Comparison of ENCODE assay signal across 12 cellular contexts in genomic region chr17:82104797-82105416, GRCh38. TPM values are rescaled to one million over a fixed set of nuclear protein-coding genes. Genes with fewer than 3 reads are reported as not detected.
DNase-seq lines count a peak whose midpoint lies in the region; ATAC-seq, FAIRE-seq and TF ChIP-seq lines count a peak whose summit lies in the region.
"Had no signal": no experiment of that assay in that cellular context is flagged by ENCODE, and none has a peak within 500 bp of the region (broad histone marks: within the 10 kb centered on the region; RNA-seq: fewer than 3 reads in every experiment).

No MANE protein-coding gene starts in this region.

- intact Hi-C loops in Calu3 (cut with micrococcal nuclease; ENCODE audit: unreplicated experiment), result loop anchor here (5.0 kb wide), 1 partner anchor 47 kb away; no protein-coding TSS in a partner anchor
- intact Hi-C loops in K562 (cut with micrococcal nuclease), result loop anchor here (5.0 kb wide), 1 partner anchor 37 kb away; no protein-coding TSS in a partner anchor
- intact Hi-C loops in ascending aorta (cut with DNase I), result no loop called here

- H3K9me3 ChIP-seq in KOPT-K1 (ENCODE audit: insufficient read depth, low read length, poor library complexity, severe bottlenecking), result no peaks in the 10 kb centered on the region
- H3K9me3 ChIP-seq in K562 (replicated peaks; ENCODE audit: control insufficient read depth, insufficient read depth, low read depth, low read length), result no peaks in the 10 kb centered on the region
- H3K9me3 ChIP-seq in neutrophil, result no peaks in the 10 kb centered on the region
- H3K9me3 ChIP-seq in ascending aorta, result no peaks in the 10 kb centered on the region

- no peaks in the 10 kb centered on the region for H3K9me3 Mint-ChIP-seq in Calu3 (ENCODE audit: low read depth, unreplicated experiment)
- H3K9me3 Mint-ChIP-seq: HFFc6 had no signal

- no peaks in the 10 kb centered on the region for H4K20me1 ChIP-seq in K562 (replicated peaks; ENCODE audit: control insufficient read depth, insufficient read depth, low read length)

- H3K27ac ChIP-seq in KOPT-K1 (ENCODE audit: low read depth, low read length, poor library complexity, severe bottlenecking) (peak overlapping the region; percentile 89), K562 (ENCODE audit: extremely low read depth, low read depth, low read length) (0 out of 3 replicates have a peak overlapping the region, but pooled peaks have one; percentile 7), neutrophil (peak overlapping the region; percentile 89), ascending aorta (peak overlapping the region in 1 of 2 donors; percentile 7)

- H3K4me3 ChIP-seq in K562 (no peak overlapping the region), neutrophil (ENCODE audit: low read depth in 1 of 2, low read length in 1 of 2) (no peak overlapping the region), ascending aorta (no peak overlapping the region)

- TF ChIP-seq EP300 in K562 (IDR thresholded peaks at IDR 0.05; ENCODE audit: low read length), result no peak

- TF ChIP-seq CTCF in Calu3 (IDR thresholded peaks at IDR 0.05; ENCODE audit: unreplicated experiment), result no peak
- TF ChIP-seq CTCF in K562 (IDR thresholded peaks at IDR 0.05 in 2 of 3, conservative IDR thresholded peaks at IDR 0.05 in 1 of 3; ENCODE audit: insufficient read depth in 2 of 3, low read depth in 1 of 3, low read length in 3 of 3), result no peak
- TF ChIP-seq CTCF in neutrophil (IDR thresholded peaks at IDR 0.05), result no peak
- TF ChIP-seq CTCF in ascending aorta (IDR thresholded peaks at IDR 0.05), result no peak

- no peaks in the 10 kb centered on the region for H3K27me3 Mint-ChIP-seq in Calu3 (ENCODE audit: unreplicated experiment)

- peaks cover 31% of the 10 kb centered on the region for H3K4me1 Mint-ChIP-seq in Calu3 (ENCODE audit: low read depth, unreplicated experiment)

- no peak for DNase-seq in Calu3
- DNase-seq in K562 (ENCODE audit: extremely low read depth in 1 of 4, low spot score in 3 of 4), result no peak
- no peak for DNase-seq in ascending aorta (ENCODE audit: low spot score in 2 of 2)
- DNase-seq in middle frontal gyrus (ENCODE audit: extremely low spot score, low spot score), result no peak
- DNase-seq in ureter (ENCODE audit: low spot score), result no peak
- DNase-seq: activated gamma-delta T cell treated with Interleukin-2 at 50 U/mL for 16 hours, HFFc6, NCI-H2107 had no signal

- no peak for TF ChIP-seq RAD21 in K562 (CRISPR knock-in tag; conservative IDR thresholded peaks at IDR 0.05 in 1 of 2, IDR thresholded peaks at IDR 0.05 in 1 of 2)

- TF ChIP-seq POLR2A in K562 (conservative IDR thresholded peaks at IDR 0.05), result no peak

- in situ Hi-C loops in K562 (cut with MboI), result no loop called here

- ATAC-seq in K562 (no peak), GM21381 (IDR thresholded peaks at IDR 0.05; ENCODE audit: unreplicated experiment) (no peak)

- peak overlapping the region; percentile 81 for H3K27ac Mint-ChIP-seq in Calu3 (ENCODE audit: unreplicated experiment)
- H3K27ac Mint-ChIP-seq: HFFc6 had no signal

- CTCF ChIA-PET in Calu3 (lab: Charles Lee), result no interaction called here
- CTCF ChIA-PET in K562 (lab: Yijun Ruan, JAX; ENCODE audit: low intra/inter-chr PET ratio), result no interaction called here

- H3K9me1 ChIP-seq in K562 (ENCODE audit: control insufficient read depth, insufficient read depth, low read length), result no peaks in the 10 kb centered on the region

- H3K4me3 Mint-ChIP-seq in Calu3 (ENCODE audit: low read depth, unreplicated experiment), result no peak overlapping the region
- H3K4me3 Mint-ChIP-seq: HFFc6 had no signal

- H3K4me2 ChIP-seq in K562 (ENCODE audit: insufficient read depth, low read length), result no peak overlapping the region

- POLR2A ChIA-PET in K562 (lab: Yijun Ruan, JAX), result interaction anchor here (1.2 kb wide), 1 partner anchor 8 kb away, joined by 5 read pairs; no protein-coding TSS in a partner anchor

- peak overlapping the region in 1 of 2 experiments; percentile 80; a peak in 2 of 4 replicates for H3K9ac ChIP-seq in K562 (ENCODE audit: insufficient read depth in 1 of 2, low read depth in 2 of 2, low read length in 2 of 2)

- peaks cover 72% of the 10 kb centered on the region for H3K36me3 Mint-ChIP-seq in Calu3 (ENCODE audit: insufficient read depth, unreplicated experiment)

- no peak overlapping the region for H2AFZ ChIP-seq in K562 (ENCODE audit: low read depth, low read length)

- FAIRE-seq in K562 (lab: Jason Lieb, UNC), result no peak
- FAIRE-seq: endometrium had no signal

- H3K4me1 ChIP-seq in K562 (replicated peaks in 1 of 2; ENCODE audit: control insufficient read depth in 2 of 2, insufficient read depth in 2 of 2, low read length in 2 of 2), result peaks cover 25 to 85% of the 10 kb centered on the region in 2 experiments
- peaks cover 26 to 44% of the 10 kb centered on the region in 2 experiments for H3K4me1 ChIP-seq in neutrophil (ENCODE audit: control insufficient read depth in 1 of 2, insufficient read depth in 1 of 2, low read depth in 1 of 2, low read length in 1 of 2)
- H3K4me1 ChIP-seq in ascending aorta, result peaks cover 13 to 16% of the 10 kb centered on the region in 2 donors

- 83% methylated on average over 9 of the region's 11 CpGs for WGBS in K562 (ENCODE audit: insufficient coverage, low coverage, missing lambda C conversion rate)

- H3K79me2 ChIP-seq in K562 (ENCODE audit: control insufficient read depth, insufficient read depth, low read length), result peaks cover 5% of the 10 kb centered on the region; the same call in 1 of the 3 replicates

- BruUV-seq in Calu3 (replicated peaks; lab: Mats Ljungman, UMichigan), result no TSS peak
- BruUV-seq in K562 (replicated peaks; lab: Mats Ljungman, UMichigan), result no TSS peak

- H3K36me3 ChIP-seq in KOPT-K1 (ENCODE audit: insufficient read depth, low read length) (no peaks in the 10 kb centered on the region), K562 (ENCODE audit: control insufficient read depth, insufficient read depth, low read length) (peaks cover 9% of the 10 kb centered on the region; the same call in 2 of the 3 replicates), neutrophil (no peaks in the 10 kb centered on the region), ascending aorta (no peaks in the 10 kb centered on the region)

- H3K27me3 ChIP-seq in K562 (ENCODE audit: control insufficient read depth in 2 of 2, insufficient read depth in 2 of 2, low read length in 2 of 2) (no peaks in the 10 kb centered on the region), neutrophil (no peaks in the 10 kb centered on the region), ascending aorta (no peaks in the 10 kb centered on the region)

RNA-seq across cellular contexts. Expression of gene FASN, which starts 6.9 kb away (rescaled TPM):
- total RNA-seq in Calu3 (2022) (346 and 372 TPM in 2 replicates), K562 (2014; rRNA removed) (214 and 239 TPM in 2 replicates), K562 (2014; rRNA removed; fragmentation: Illumina TruSeq; extraction: Trizol) (11.2 and 13.9 TPM in 2 replicates), K562 (2015; rRNA removed; fragmentation: Illumina TruSeq; extraction: Trizol) (50.9 and 61.1 TPM in 2 replicates), K562 (2021) (605 and 663 TPM in 2 replicates), ascending aorta (90.9 TPM), ureter (165 TPM)
- 343 and 1,124 TPM in 2 replicates for total RNA-seq in K562 (2011; cell fraction: chromatin; rRNA removed; ENCODE audit: low replicate concordance)
- 877 TPM in 2 replicates for total RNA-seq in K562 (2011; cell fraction: nucleolus; rRNA removed)
- 433 and 475 TPM in 2 replicates for total RNA-seq in K562 (2011; cell fraction: nucleoplasm; rRNA removed)
- polyA plus RNA-seq in K562 (2011; rRNA removed) (49.8 and 133 TPM in 2 replicates), K562 (2014; fragmentation: Illumina TruSeq; extraction: Trizol) (49.9 and 181 TPM in 2 replicates), K562 (2014; fragmentation: Nextera tagmentation; extraction: Ambion mirVana) (under 1 TPM; 0.15 to 0.20 TPM), K562 (2014; rRNA removed) (157 and 181 TPM in 2 replicates)
- 159 and 260 TPM in 2 replicates for polyA plus RNA-seq in K562 (2011; cell fraction: cytosol; rRNA removed)
- polyA plus RNA-seq in K562 (2011; cell fraction: nucleus; rRNA removed), result 627 and 766 TPM in 2 replicates
- polyA plus RNA-seq in K562 (2012), result 153 and 283 TPM in 2 replicates
- polyA minus RNA-seq in K562 (2011; rRNA and poly(A)+ RNA removed), result 59.1 and 70.2 TPM in 2 replicates
- polyA minus RNA-seq in K562 (2011; cell fraction: cytosol; rRNA and poly(A)+ RNA removed), result 455 and 1,011 TPM in 2 replicates
- polyA minus RNA-seq in K562 (2011; cell fraction: nucleus; rRNA and poly(A)+ RNA removed), result 200 and 251 TPM in 2 replicates

RNA-seq across cellular contexts. Expression of gene DUS1L, which starts 39.3 kb away (rescaled TPM):
- total RNA-seq in Calu3 (2022) (132 and 146 TPM in 2 replicates), K562 (2014; rRNA removed) (203 and 249 TPM in 2 replicates), K562 (2014; rRNA removed; fragmentation: Illumina TruSeq; extraction: Trizol) (45.0 and 57.5 TPM in 2 replicates), K562 (2015; rRNA removed; fragmentation: Illumina TruSeq; extraction: Trizol) (83.1 and 83.9 TPM in 2 replicates), K562 (2021) (193 and 209 TPM in 2 replicates), ascending aorta (111 TPM), ureter (158 TPM)
- 125 and 499 TPM in 2 replicates for total RNA-seq in K562 (2011; cell fraction: chromatin; rRNA removed; ENCODE audit: low replicate concordance)
- total RNA-seq in K562 (2011; cell fraction: nucleolus; rRNA removed), result 452 and 491 TPM in 2 replicates
- total RNA-seq in K562 (2011; cell fraction: nucleoplasm; rRNA removed), result 177 and 203 TPM in 2 replicates
- polyA plus RNA-seq in K562 (2011; rRNA removed) (60.1 and 77.0 TPM in 2 replicates), K562 (2014; fragmentation: Illumina TruSeq; extraction: Trizol) (97.2 and 99.8 TPM in 2 replicates), K562 (2014; fragmentation: Nextera tagmentation; extraction: Ambion mirVana) (10 to 100 TPM in 1 of 2 experiments, 1 to 10 TPM in 1; 7.8 to 11.3 TPM), K562 (2014; rRNA removed) (201 and 210 TPM in 2 replicates)
- 62.4 and 118 TPM in 2 replicates for polyA plus RNA-seq in K562 (2011; cell fraction: cytosol; rRNA removed)
- polyA plus RNA-seq in K562 (2011; cell fraction: nucleus; rRNA removed), result 712 and 945 TPM in 2 replicates
- 123 and 178 TPM in 2 replicates for polyA plus RNA-seq in K562 (2012)
- 17.2 and 22.2 TPM in 2 replicates for polyA minus RNA-seq in K562 (2011; rRNA and poly(A)+ RNA removed)
- 54.0 and 54.3 TPM in 2 replicates for polyA minus RNA-seq in K562 (2011; cell fraction: cytosol; rRNA and poly(A)+ RNA removed)
- 179 and 184 TPM in 2 replicates for polyA minus RNA-seq in K562 (2011; cell fraction: nucleus; rRNA and poly(A)+ RNA removed)

RNA-seq across cellular contexts. Expression of gene GPS1, which starts 53.2 kb away (rescaled TPM):
- total RNA-seq in Calu3 (2022) (114 and 115 TPM in 2 replicates), K562 (2014; rRNA removed) (137 and 183 TPM in 2 replicates), K562 (2014; rRNA removed; fragmentation: Illumina TruSeq; extraction: Trizol) (17.5 and 26.3 TPM in 2 replicates), K562 (2015; rRNA removed; fragmentation: Illumina TruSeq; extraction: Trizol) (69.9 and 72.5 TPM in 2 replicates), K562 (2021) (162 and 167 TPM in 2 replicates), ascending aorta (42.1 TPM), ureter (91.2 TPM)
- 57.5 and 207 TPM in 2 replicates for total RNA-seq in K562 (2011; cell fraction: chromatin; rRNA removed; ENCODE audit: low replicate concordance)
- 178 and 205 TPM in 2 replicates for total RNA-seq in K562 (2011; cell fraction: nucleolus; rRNA removed)
- total RNA-seq in K562 (2011; cell fraction: nucleoplasm; rRNA removed), result 87.8 and 88.8 TPM in 2 replicates
- polyA plus RNA-seq in K562 (2011; rRNA removed) (57.0 and 88.5 TPM in 2 replicates), K562 (2014; fragmentation: Illumina TruSeq; extraction: Trizol) (74.5 and 111 TPM in 2 replicates), K562 (2014; fragmentation: Nextera tagmentation; extraction: Ambion mirVana) (10 to 100 TPM in 1 of 2 experiments, 1 to 10 TPM in 1; 3.1 to 13.4 TPM), K562 (2014; rRNA removed) (112 and 123 TPM in 2 replicates)
- 94.2 and 226 TPM in 2 replicates for polyA plus RNA-seq in K562 (2011; cell fraction: cytosol; rRNA removed)
- polyA plus RNA-seq in K562 (2011; cell fraction: nucleus; rRNA removed), result 212 and 255 TPM in 2 replicates
- polyA plus RNA-seq in K562 (2012), result 103 and 115 TPM in 2 replicates
- 31.9 and 46.4 TPM in 2 replicates for polyA minus RNA-seq in K562 (2011; rRNA and poly(A)+ RNA removed)
- polyA minus RNA-seq in K562 (2011; cell fraction: cytosol; rRNA and poly(A)+ RNA removed), result 71.4 and 74.6 TPM in 2 replicates
- polyA minus RNA-seq in K562 (2011; cell fraction: nucleus; rRNA and poly(A)+ RNA removed), result 72.3 and 75.2 TPM in 2 replicates

RNA-seq across cellular contexts. Expression of gene RFNG, which starts 53.3 kb away (rescaled TPM):
- 26.4 and 33.5 TPM in 2 replicates for total RNA-seq in Calu3 (2022)
- total RNA-seq in K562 (2011; cell fraction: chromatin; rRNA removed; ENCODE audit: low replicate concordance), result 23.1 and 61.7 TPM in 2 replicates
- total RNA-seq in K562 (2011; cell fraction: nucleolus; rRNA removed), result 74.4 and 74.9 TPM in 2 replicates
- 36.5 and 40.5 TPM in 2 replicates for total RNA-seq in K562 (2011; cell fraction: nucleoplasm; rRNA removed)
- total RNA-seq in K562 (2014; rRNA removed), result 23.6 and 28.4 TPM in 2 replicates
- 6.5 and 9.5 TPM in 2 replicates for total RNA-seq in K562 (2014; rRNA removed; fragmentation: Illumina TruSeq; extraction: Trizol)
- total RNA-seq in K562 (2015; rRNA removed; fragmentation: Illumina TruSeq; extraction: Trizol), result 11.1 and 14.3 TPM in 2 replicates
- 26.9 and 30.2 TPM in 2 replicates for total RNA-seq in K562 (2021)
- polyA plus RNA-seq in K562 (2011; rRNA removed), result 9.2 and 17.2 TPM in 2 replicates
- polyA plus RNA-seq in K562 (2011; cell fraction: cytosol; rRNA removed), result 12.2 and 23.8 TPM in 2 replicates
- polyA plus RNA-seq in K562 (2011; cell fraction: nucleus; rRNA removed), result 144 and 164 TPM in 2 replicates
- 16.9 and 35.2 TPM in 2 replicates for polyA plus RNA-seq in K562 (2012)
- 9.0 and 18.5 TPM in 2 replicates for polyA plus RNA-seq in K562 (2014; fragmentation: Illumina TruSeq; extraction: Trizol)
- polyA plus RNA-seq in K562 (2014; fragmentation: Nextera tagmentation; extraction: Ambion mirVana), result under 1 TPM; 0.32 to 0.66 TPM
- 32.6 and 32.8 TPM in 2 replicates for polyA plus RNA-seq in K562 (2014; rRNA removed)
- 2.0 TPM in 2 replicates for polyA minus RNA-seq in K562 (2011; rRNA and poly(A)+ RNA removed)
- polyA minus RNA-seq in K562 (2011; cell fraction: cytosol; rRNA and poly(A)+ RNA removed), result 11.7 and 13.1 TPM in 2 replicates
- 11.4 and 14.3 TPM in 2 replicates for polyA minus RNA-seq in K562 (2011; cell fraction: nucleus; rRNA and poly(A)+ RNA removed)
- 73.7 TPM for total RNA-seq in ascending aorta
- 30.0 TPM for total RNA-seq in ureter
